In the genomic region with DNA sequence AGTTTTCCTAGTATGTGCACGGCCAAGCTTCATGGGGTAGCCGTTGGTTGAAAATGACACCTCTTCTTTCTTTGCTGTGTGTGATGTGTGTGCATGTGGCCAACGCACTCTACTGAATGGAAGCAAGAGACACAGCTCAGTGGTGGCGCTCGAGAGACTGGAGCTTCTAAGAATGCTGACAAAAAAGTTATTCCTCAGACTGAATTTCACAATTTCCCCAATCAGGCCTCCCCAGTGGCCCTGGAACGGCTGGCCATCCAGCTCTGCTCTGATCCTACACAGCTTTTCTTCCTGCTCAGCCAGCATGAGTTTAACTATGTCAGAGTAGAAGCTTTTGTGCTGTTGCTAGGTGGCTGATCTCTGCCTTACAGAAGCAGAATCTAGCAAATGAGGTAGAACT, we compare ENCODE assay signal across 9 cellular contexts.
DNase-seq lines count a peak whose midpoint lies in the region; ATAC-seq, FAIRE-seq and TF ChIP-seq lines count a peak whose summit lies in the region.
"Had no signal": no experiment of that assay in that cellular context is flagged by ENCODE, and none has a peak within 500 bp of the region (broad histone marks: within the 10 kb centered on the region; RNA-seq: fewer than 3 reads in every experiment).

No MANE protein-coding gene starts in this region.

- TF ChIP-seq CTCF in AG10803 (conservative IDR thresholded peaks at IDR 0.05; ENCODE audit: low read length) (peak; percentile 36), right atrium auricular region (IDR thresholded peaks at IDR 0.05) (peak in 1 of 2 donors; percentile 40), pancreas (IDR thresholded peaks at IDR 0.05) (no peak), GM13976 (IDR thresholded peaks at IDR 0.05; ENCODE audit: borderline replicate concordance, control extremely low read depth, extremely low read depth, insufficient read depth, missing control alignments) (no peak)

- no peaks in the 10 kb centered on the region for H3K27me3 ChIP-seq in adipocyte (replicated peaks; ENCODE audit: control insufficient read depth, insufficient read depth, low read length)
- H3K27me3 ChIP-seq in right atrium auricular region: no peaks in the 10 kb centered on the region
- no peaks in the 10 kb centered on the region for H3K27me3 ChIP-seq in pancreas

- H3K27ac ChIP-seq in right atrium auricular region (peak overlapping the region; percentile 53 to 61), pancreas (no peak overlapping the region)
- H3K27ac ChIP-seq: C4-2B had no signal

- in situ Hi-C loops in GM13976 (cut with MboI; ENCODE audit: low sequenced_read_pairs, unreplicated experiment): no loop called here

- peak overlapping the region; percentile 48 for H3K9ac ChIP-seq in adipocyte (ENCODE audit: low read length)

- H3K36me3 ChIP-seq in adipocyte (ENCODE audit: control insufficient read depth, insufficient read depth, low read length, severe bottlenecking) (no peaks in the 10 kb centered on the region), right atrium auricular region (no peaks in the 10 kb centered on the region), pancreas (no peaks in the 10 kb centered on the region)

- no peak for FAIRE-seq in pancreas (lab: Jason Lieb, UNC)

- WGBS in pancreas, 2 donors: 48 to 53% methylated on average over 6 of the region's 6 CpGs

- peaks cover 16% of the 10 kb centered on the region for H3K4me1 ChIP-seq in adipocyte (ENCODE audit: control insufficient read depth, insufficient read depth, low read length)
- peaks cover 0 to 11% of the 10 kb centered on the region in 2 donors for H3K4me1 ChIP-seq in right atrium auricular region
- H3K4me1 ChIP-seq in pancreas: no peaks in the 10 kb centered on the region

- H3K9me3 ChIP-seq in adipocyte (ENCODE audit: control insufficient read depth, low read length) (no peaks in the 10 kb centered on the region), right atrium auricular region (no peaks in the 10 kb centered on the region), pancreas (no peaks in the 10 kb centered on the region)

- peak; percentile 55 for DNase-seq in AG10803 (ENCODE audit: low read depth)
- peak; percentile 77 for DNase-seq in adipocyte (ENCODE audit: low read depth)
- peak; percentile 88 for DNase-seq in right atrium auricular region (ENCODE audit: low spot score)
- peak in 2 of 6 donors; percentile 5 to 19 for DNase-seq in pancreas
- DNase-seq in NCI-H526 treated with DMSO at 0.1 percent for 48 hours (lab: John Stamatoyannopoulos, UW): no peak
- DNase-seq in GM13976 (ENCODE audit: low spot score): no peak
- no peak for DNase-seq in NCI-H2227 treated with DMSO at 0.1 percent for 48 hours (lab: John Stamatoyannopoulos, UW)

- H3K4me3 ChIP-seq in AG10803 (ENCODE audit: low read length) (no peak overlapping the region), adipocyte (ENCODE audit: low read length) (no peak overlapping the region), right atrium auricular region (no peak overlapping the region), pancreas (no peak overlapping the region)

- peak in 3 of 4 donors; percentile 62 to 88 (median 83) for ATAC-seq in pancreas
- no peak for ATAC-seq in HG02571 (IDR thresholded peaks at IDR 0.05; ENCODE audit: unreplicated experiment)

- intact Hi-C loops in pancreas (cut with DNase I): no loop called here

Comparison
In these comparisons a context has a peak if more than half of its experiments do, and no peak if none do; other contexts are left out.
1. DNase-seq: peak in AG10803 (single experiment), adipocyte (single experiment) and right atrium auricular region (single experiment); none in NCI-H526 treated with DMSO at 0.1 percent for 48 hours (single experiment), GM13976 (single experiment) and NCI-H2227 treated with DMSO at 0.1 percent for 48 hours (single experiment).
2. H3K27ac ChIP-seq: peak in right atrium auricular region (2 of 2); none in pancreas (0 of 4).